1 cellular context compared by ENCODE assay signal in genomic region chr5:55316289-55316688, GRCh38.
A peak's percentile ranks its signal among the peaks of the same experiment; 100 is the strongest.
TF ChIP-seq lines count a peak whose summit lies in the region.

No MANE protein-coding gene starts in this region.

TF ChIP-seq in A549, 52 proteins besides CTCF, POLR2A, EP300 and RAD21 (continued from another document):
- TF ChIP-seq KDM1A (IDR thresholded peaks at IDR 0.05; ENCODE audit: low read depth) (no peak), NPAS2 (CRISPR knock-in tag; IDR thresholded peaks at IDR 0.05; ENCODE audit: borderline replicate concordance) (no peak), FOSL2 (IDR thresholded peaks at IDR 0.05) (no peak), FOSL2 (CRISPR knock-in tag; IDR thresholded peaks at IDR 0.05) (peak; percentile 61; the same call in 1 of the 2 replicates)
